Comparison of ENCODE assay signal across 11 cellular contexts in genomic region chr5:54742417-54742889, GRCh38.
DNase-seq lines count a peak whose midpoint lies in the region; ATAC-seq and TF ChIP-seq lines count a peak whose summit lies in the region.
"Had no signal": no experiment of that assay in that cellular context is flagged by ENCODE, and none has a peak within 500 bp of the region (broad histone marks: within the 10 kb centered on the region; RNA-seq: fewer than 3 reads in every experiment).

No MANE protein-coding gene starts in this region.

- H4K8ac ChIP-seq in H9 (replicated peaks; ENCODE audit: insufficient read length, low read depth, low read length) = no peak overlapping the region

- no peak overlapping the region for H3K56ac ChIP-seq in H9 (ENCODE audit: insufficient read length, low read depth, low read length)

- peak; percentile 24; the same call in 1 of the 3 replicates for TF ChIP-seq CTCF in H9 (conservative IDR thresholded peaks at IDR 0.05)
- TF ChIP-seq CTCF in retinal pigment epithelial cell (conservative IDR thresholded peaks at IDR 0.05; ENCODE audit: low read depth, low read length) = peak; percentile 2
- TF ChIP-seq CTCF in CD14-positive monocyte (IDR thresholded peaks at IDR 0.05) = no peak

- H3K36me3 Mint-ChIP-seq in H9 (ENCODE audit: insufficient read depth in 1 of 3, low read depth in 3 of 3) = no peaks in the 10 kb centered on the region
- H3K36me3 Mint-ChIP-seq in T-helper 17 cell (ENCODE audit: low read depth) = peaks cover 4% of the 10 kb centered on the region
- no peaks in the 10 kb centered on the region for H3K36me3 Mint-ChIP-seq in CD14-positive monocyte

- no peak overlapping the region for H4K5ac ChIP-seq in H9 (ENCODE audit: insufficient read length, low read depth, low read length)

- no peak overlapping the region for H2BK15ac ChIP-seq in H9 (ENCODE audit: low read depth, low read length)

- no peak overlapping the region for H2AFZ ChIP-seq in H9 (ENCODE audit: low read length)

- no peak overlapping the region for H2BK5ac ChIP-seq in H9 (ENCODE audit: insufficient read length, low read length)

- intact Hi-C loops in CD14-positive monocyte (cut with micrococcal nuclease) = loop anchor here in 1 of 2 donors (5.0 to 10.0 kb wide), 2 partner anchors 70 to 218 kb away; no protein-coding TSS in a partner anchor

- H3K27me3 ChIP-seq in H9 (ENCODE audit: insufficient read depth, low read length) = no peaks in the 10 kb centered on the region
- H3K27me3 ChIP-seq: tibial artery had no signal

- H3K27ac Mint-ChIP-seq in H9 (no peak overlapping the region), T-helper 17 cell (peak overlapping the region; percentile 63), CD14-positive monocyte (no peak overlapping the region)

- H3K18ac ChIP-seq in H9 (ENCODE audit: insufficient read length, low read depth, low read length) = no peak overlapping the region

- no peak overlapping the region for H3K4me3 ChIP-seq in retinal pigment epithelial cell (ENCODE audit: low read length)
- H3K4me3 ChIP-seq: tibial artery had no signal

- no peak overlapping the region for H4K91ac ChIP-seq in H9 (ENCODE audit: insufficient read length, low read depth, low read length)

- H3K23me2 ChIP-seq in H9 (ENCODE audit: insufficient read length, low read depth, low read length, poor library complexity, severe bottlenecking) = no peaks in the 10 kb centered on the region

- H2BK12ac ChIP-seq in H9 (ENCODE audit: insufficient read length, low read depth, low read length) = no peak overlapping the region

- no peak overlapping the region for H3K9ac ChIP-seq in H9 (ENCODE audit: extremely low read depth, insufficient read length, low read length)

- peaks cover 20 to 28% of the 10 kb centered on the region in 2 experiments for H3K4me1 Mint-ChIP-seq in H9
- peaks cover 34% of the 10 kb centered on the region for H3K4me1 Mint-ChIP-seq in T-helper 17 cell
- peaks cover 53% of the 10 kb centered on the region for H3K4me1 Mint-ChIP-seq in CD14-positive monocyte

- no peak overlapping the region for H2BK120ac ChIP-seq in H9 (ENCODE audit: low read depth, low read length, poor library complexity, severe bottlenecking)

- H3K9me3 ChIP-seq in H9 (ENCODE audit: control insufficient read depth, low read depth, low read length) = no peaks in the 10 kb centered on the region
- H3K9me3 ChIP-seq in T-helper 17 cell (ENCODE audit: control insufficient read depth, low read length, poor library complexity, severe bottlenecking) = no peaks in the 10 kb centered on the region
- H3K9me3 ChIP-seq: tibial artery had no signal

- no peaks in the 10 kb centered on the region; the same call in 1 of the 2 replicates for H3K4me1 ChIP-seq in H9 (ENCODE audit: insufficient read depth, low read length)

- ATAC-seq in T-helper 17 cell (no peak), HG02852 (IDR thresholded peaks at IDR 0.05; ENCODE audit: unreplicated experiment) (no peak)

- H3K27ac ChIP-seq in H9 (ENCODE audit: insufficient read length, low read depth, low read length) = no peak overlapping the region

- H4K20me1 ChIP-seq in H9 (ENCODE audit: control insufficient read depth, insufficient read depth, insufficient read length) = no peaks in the 10 kb centered on the region

- H3K79me1 ChIP-seq in H9 (ENCODE audit: insufficient read depth, low read depth, low read length, poor library complexity, severe bottlenecking) = no peaks in the 10 kb centered on the region

- peaks cover 3% of the 10 kb centered on the region for H3K27me3 Mint-ChIP-seq in H9 (ENCODE audit: low read depth)
- no peaks in the 10 kb centered on the region for H3K27me3 Mint-ChIP-seq in T-helper 17 cell
- peaks cover 0 to 4% (median 3%) of the 10 kb centered on the region in 3 donors for H3K27me3 Mint-ChIP-seq in CD14-positive monocyte (ENCODE audit: low read depth in 3 of 3)

- H3K9me3 Mint-ChIP-seq in H9 (no peaks in the 10 kb centered on the region), CD14-positive monocyte (peaks cover 0 to 3% (median 0%) of the 10 kb centered on the region in 7 donors)

- WGBS in H9 (ENCODE audit: extremely low coverage, insufficient read length, low lambda C conversion rate) = no CpG with 5 or more reads among the region's 7 CpGs

- no peak overlapping the region for H3K14ac ChIP-seq in H9 (ENCODE audit: insufficient read depth, low read length)

- no peak overlapping the region for H3K23ac ChIP-seq in H9 (ENCODE audit: insufficient read length, low read depth, low read length)

- H3K4ac ChIP-seq in H9 (ENCODE audit: low read depth, low read length) = no peak overlapping the region

- DNase-seq in H9 (no peak), T-helper 17 cell (no peak), fibroblast of peridontal ligament (ENCODE audit: extremely low read depth) (peak; percentile 77), retinal pigment epithelial cell (ENCODE audit: low read depth) (no peak), cortex of kidney (lab: John Stamatoyannopoulos, UW) (no peak), NCI-H1092 treated with DMSO at 0.1 percent for 48 hours (lab: John Stamatoyannopoulos, UW) (no peak), CD14-positive monocyte (ENCODE audit: low spot score) (no peak)
- DNase-seq: activated T-cell treated with anti-CD3 and anti-CD28 coated beads for 4 hours, hippocampal formation, tibial artery had no signal

- no peak overlapping the region for H2BK20ac ChIP-seq in H9 (ENCODE audit: low read depth, low read length, poor library complexity, severe bottlenecking)

- H3T11ph ChIP-seq in H9 (ENCODE audit: low read length) = no peak overlapping the region

- no peak overlapping the region for H3K4me2 ChIP-seq in H9 (ENCODE audit: insufficient read depth, insufficient read length, low read length)

- no peak overlapping the region for H2AK5ac ChIP-seq in H9 (ENCODE audit: insufficient read length, low read length)

- H3K4me3 Mint-ChIP-seq in H9 (no peak overlapping the region), T-helper 17 cell (no peak overlapping the region), CD14-positive monocyte (no peak overlapping the region)

- no peaks in the 10 kb centered on the region for H3K79me2 ChIP-seq in H9 (ENCODE audit: insufficient read depth, low read length)
